Comparison of ENCODE assay signal across 22 cellular contexts in the genomic region with DNA sequence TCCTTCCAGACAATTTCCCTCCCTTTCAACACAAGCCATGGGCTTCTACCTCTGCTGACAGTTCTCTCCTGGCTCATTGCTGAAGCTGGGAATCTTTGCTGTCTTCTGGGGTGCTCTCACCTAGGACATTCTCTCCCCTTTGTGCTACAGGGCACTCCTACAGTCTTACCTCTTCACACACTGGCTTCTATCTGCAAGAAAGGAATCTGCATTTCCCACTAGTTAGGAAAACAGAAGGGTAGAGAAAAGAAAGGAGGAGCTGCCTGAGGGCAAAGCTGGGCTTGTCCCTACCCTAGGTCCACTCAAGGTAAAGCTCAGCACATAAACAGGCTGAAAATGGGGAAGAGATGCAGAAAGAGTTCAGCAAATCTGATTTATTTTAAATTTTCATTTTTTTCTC. TPM values are rescaled to one million over a fixed set of nuclear protein-coding genes. Genes with fewer than 3 reads are reported as not detected.
"Had no signal": no experiment of that assay in that cellular context is flagged by ENCODE, and none has a peak within 500 bp of the region (broad histone marks: within the 10 kb centered on the region; RNA-seq: fewer than 3 reads in every experiment).

No MANE protein-coding gene starts in this region.

- ATAC-seq: activated T-cell treated with anti-CD3 and anti-CD28 coated beads, Interleukin-2, amount 50 U/mL, for 72 hours had no signal

- H3K27ac Mint-ChIP-seq: activated CD4-positive, alpha-beta memory T cell treated with anti-CD3 and anti-CD28 coated beads for 36 hours; activated CD4-positive, alpha-beta T cell treated with anti-CD3 and anti-CD28 coated beads, Interleukin-2, amount 10 ng/mL, durations not matched to agents 7 days and 5 days; activated T-cell treated with anti-CD3 and anti-CD28 coated beads, Interleukin-2, amount 50 U/mL, for 72 hours; brain; T-helper 1 cell treated with Interleukin-12 subunit alpha and Interleukin-12 subunit beta and Interleukin-4 antibody, amounts not matched to agents 30 μg/mL and 1 μg/mL, for 36 hours had no signal

- H3K27ac ChIP-seq: Peyer's patch had no signal

- H3K9me3 ChIP-seq: MG63, Peyer's patch had no signal

- DNase-seq: activated CD4-positive, alpha-beta memory T cell treated with anti-CD3 and anti-CD28 coated beads for 36 hours; activated CD4-positive, alpha-beta T cell treated with anti-CD3 and anti-CD28 coated beads, Interleukin-2, amount 10 ng/mL, durations not matched to agents 7 days and 5 days; activated CD4-positive, CD25-positive, alpha-beta regulatory T cell; activated CD8-positive, alpha-beta memory T cell treated with anti-CD3 and anti-CD28 coated beads for 24 hours; activated naive CD4-positive, alpha-beta T cell; activated T-cell treated with anti-CD3 and anti-CD28 coated beads for 4 hours; activated T-cell treated with anti-CD3 and anti-CD28 coated beads, Interleukin-2, amount 50 U/mL, for 72 hours; amniotic stem cell; MG63; MV-4-11; NCI-H1092 treated with DMSO at 0.1 percent for 48 hours; NCI-H1417 treated with DMSO at 0.1 percent for 48 hours; NCI-H1694; NCI-H2029 treated with DMSO at 0.1 percent for 48 hours; NCI-H524; Peyer's patch; SHP77 treated with DMSO at 0.1 percent for 48 hours had no signal

- H3K4me1 Mint-ChIP-seq: activated CD4-positive, alpha-beta T cell treated with anti-CD3 and anti-CD28 coated beads, Interleukin-2, amount 10 ng/mL, durations not matched to agents 7 days and 5 days; activated naive CD4-positive, alpha-beta T cell treated with anti-CD3 and anti-CD28 coated beads, Interleukin-2, amount 50 U/mL, for 24 hours; brain had no signal

- H3K9me3 Mint-ChIP-seq: activated CD4-positive, alpha-beta memory T cell treated with anti-CD3 and anti-CD28 coated beads for 36 hours; activated CD4-positive, alpha-beta T cell treated with anti-CD3 and anti-CD28 coated beads, Interleukin-2, amount 10 ng/mL, durations not matched to agents 7 days and 5 days; activated naive CD4-positive, alpha-beta T cell treated with anti-CD3 and anti-CD28 coated beads, Interleukin-2, amount 50 U/mL, for 24 hours; activated T-cell treated with anti-CD3 and anti-CD28 coated beads, Interleukin-2, amount 50 U/mL, for 72 hours; T-helper 1 cell treated with Interleukin-12 subunit alpha and Interleukin-12 subunit beta and Interleukin-4 antibody, amounts not matched to agents 30 μg/mL and 1 μg/mL, for 36 hours had no signal

- H3K36me3 ChIP-seq: MG63, Peyer's patch had no signal

- H3K4me3 ChIP-seq: MG63, Peyer's patch had no signal

- FAIRE-seq: astrocyte had no signal

- H3K27me3 Mint-ChIP-seq: brain had no signal

- H3K36me3 Mint-ChIP-seq: activated CD4-positive, alpha-beta memory T cell treated with anti-CD3 and anti-CD28 coated beads for 36 hours; brain had no signal

- H3K4me3 Mint-ChIP-seq: activated CD4-positive, alpha-beta memory T cell treated with anti-CD3 and anti-CD28 coated beads for 36 hours; activated CD4-positive, alpha-beta T cell treated with anti-CD3 and anti-CD28 coated beads, Interleukin-2, amount 10 ng/mL, durations not matched to agents 7 days and 5 days; activated naive CD4-positive, alpha-beta T cell treated with anti-CD3 and anti-CD28 coated beads, Interleukin-2, amount 50 U/mL, for 24 hours; activated T-cell treated with anti-CD3 and anti-CD28 coated beads, Interleukin-2, amount 50 U/mL, for 72 hours; brain; T-helper 1 cell treated with Interleukin-12 subunit alpha and Interleukin-12 subunit beta and Interleukin-4 antibody, amounts not matched to agents 30 μg/mL and 1 μg/mL, for 36 hours had no signal

- H3K4me1 ChIP-seq: Peyer's patch had no signal

- H3K27me3 ChIP-seq: MG63, Peyer's patch had no signal

RNA-seq across cellular contexts. Expression of gene ARGFX, which starts 5.6 kb away (rescaled TPM):
- total RNA-seq: activated CD4-positive, alpha-beta memory T cell treated with anti-CD3 and anti-CD28 coated beads for 36 hours; activated CD4-positive, alpha-beta T cell treated with anti-CD3 and anti-CD28 coated beads, Interleukin-2, amount 10 ng/mL, durations not matched to agents 7 days and 5 days; activated T-cell treated with anti-CD3 and anti-CD28 coated beads, Interleukin-2, amount 50 U/mL, for 72 hours; astrocyte; Peyer's patch; SK-MEL-5 had no signal

RNA-seq across cellular contexts. Expression of gene FBXO40, which starts 31.0 kb away (rescaled TPM):
- total RNA-seq: activated CD4-positive, alpha-beta memory T cell treated with anti-CD3 and anti-CD28 coated beads for 36 hours; activated CD4-positive, alpha-beta T cell treated with anti-CD3 and anti-CD28 coated beads, Interleukin-2, amount 10 ng/mL, durations not matched to agents 7 days and 5 days; activated T-cell treated with anti-CD3 and anti-CD28 coated beads, Interleukin-2, amount 50 U/mL, for 72 hours; astrocyte; Peyer's patch had no signal
